ENCODE assay signal across 1 cellular context in genomic region chr1:229625893-229626831, GRCh38.
TF ChIP-seq lines count a peak whose summit lies in the region.

TSS of gene TAF5L (minus strand) at chr1:229626122. CDS start at chr1:229614482, 11,640 bp downstream.
TSS of gene URB2 (plus strand) at chr1:229626247. CDS start at chr1:229627634, 1,387 bp downstream.

TF ChIP-seq in K562, 482 proteins besides CTCF, POLR2A, EP300 and RAD21 (continued from another document and continues in another):
- TF ChIP-seq CHD7 (IDR thresholded peaks at IDR 0.05; ENCODE audit: low read depth, low read length) (no peak), NONO (IDR thresholded peaks at IDR 0.05; ENCODE audit: low read depth in 2 of 2, low read length in 1 of 2) (peak; percentile 53 to 88; a peak in 3 of 4 replicates), ZBTB1 (CRISPR knock-in tag; IDR thresholded peaks at IDR 0.05; ENCODE audit: borderline replicate concordance, low read depth) (peak; percentile 60; the same call in 1 of the 2 replicates), OTX1 (CRISPR knock-in tag; IDR thresholded peaks at IDR 0.05) (0 out of 2 replicates have a peak, but pooled peaks have one; percentile 29), ZBTB11 (CRISPR knock-in tag; IDR thresholded peaks at IDR 0.05) (peak in 2 of 3 experiments; percentile 69 to 82; a peak in 4 of 6 replicates), SUPT5H (IDR thresholded peaks at IDR 0.05) (peak; percentile 68), VEZF1 (CRISPR knock-in tag; IDR thresholded peaks at IDR 0.05) (peak; percentile 96), EGR1 (conservative IDR thresholded peaks at IDR 0.05) (0 out of 2 replicates have a peak, but pooled peaks have one; percentile 10), ZNF263 (CRISPR knock-in tag; IDR thresholded peaks at IDR 0.05; ENCODE audit: borderline replicate concordance) (peak; percentile 20; the same call in 1 of the 2 replicates), ZBTB9 (CRISPR knock-in tag; IDR thresholded peaks at IDR 0.05) (peak; percentile 71; the same call in 1 of the 2 replicates), ZSCAN32 (CRISPR knock-in tag; IDR thresholded peaks at IDR 0.05) (no peak), HDAC1 (IDR thresholded peaks at IDR 0.05) (peak; percentile 87 to 100; a peak in 3 of 4 replicates), ZNF511 (CRISPR knock-in tag; IDR thresholded peaks at IDR 0.05) (peak; percentile 37; the same call in 1 of the 2 replicates), TAF1 (IDR thresholded peaks at IDR 0.05; ENCODE audit: control insufficient read depth, extremely low read depth, insufficient read depth, low read length, severe bottlenecking) (peak; percentile 85), ZBTB12 (CRISPR knock-in tag; IDR thresholded peaks at IDR 0.05) (0 out of 2 replicates have a peak, but pooled peaks have one; percentile 15), ZNF140 (CRISPR knock-in tag; IDR thresholded peaks at IDR 0.05) (no peak), RREB1 (CRISPR knock-in tag; IDR thresholded peaks at IDR 0.05) (0 out of 2 replicates have a peak, but pooled peaks have one; percentile 79), POLR2G (IDR thresholded peaks at IDR 0.05; ENCODE audit: low read depth, low read length) (peak; percentile 92), ZNF512 (tag; IDR thresholded peaks at IDR 0.05) (no peak), PHF20 (IDR thresholded peaks at IDR 0.05; ENCODE audit: partially characterized antibody) (peak; percentile 78)
